8 cellular contexts compared by ENCODE assay signal in genomic region chr10:80536361-80536835, GRCh38. TPM values are rescaled to one million over a fixed set of nuclear protein-coding genes. Genes with fewer than 3 reads are reported as not detected.
A peak's percentile ranks its signal among the peaks of the same experiment; 100 is the strongest.
DNase-seq lines count a peak whose midpoint lies in the region; ATAC-seq and TF ChIP-seq lines count a peak whose summit lies in the region.

No MANE protein-coding gene starts in this region.

- no peak for TF ChIP-seq EP300 in sigmoid colon (IDR thresholded peaks at IDR 0.05)

- no peak for ATAC-seq in foreskin keratinocyte

- intact Hi-C loops in sigmoid colon (cut with DNase I), result no loop called here

- H3K27me3 ChIP-seq in WERI-Rb-1 (ENCODE audit: insufficient read depth, low read depth, severe bottlenecking) (no peaks in the 10 kb centered on the region), foreskin keratinocyte (no peaks in the 10 kb centered on the region), sigmoid colon (no peaks in the 10 kb centered on the region)

- WGBS in sigmoid colon, 2 donors, result 62 to 78% methylated on average over 17 of the region's 17 CpGs

- H3K27ac ChIP-seq in WERI-Rb-1, result no peak overlapping the region
- H3K27ac ChIP-seq in foreskin keratinocyte, result peak overlapping the region; percentile 51
- peak overlapping the region in 3 of 4 donors; percentile 36 to 51 (median 43) for H3K27ac ChIP-seq in sigmoid colon

- H3K36me3 ChIP-seq in WERI-Rb-1 (no peaks in the 10 kb centered on the region), sigmoid colon (no peaks in the 10 kb centered on the region)

- H3K9me3 ChIP-seq in WERI-Rb-1 (ENCODE audit: severe bottlenecking) (no peaks in the 10 kb centered on the region), sigmoid colon (no peaks in the 10 kb centered on the region)

- H3K4me3 ChIP-seq in GM12865 (ENCODE audit: low read depth, low read length) (peak overlapping the region; percentile 78), WERI-Rb-1 (ENCODE audit: low read depth, low read length) (no peak overlapping the region), sigmoid colon (peak overlapping the region; percentile 25 to 50 (median 48))

- TF ChIP-seq CTCF in GM12865 (IDR thresholded peaks at IDR 0.05; ENCODE audit: insufficient read depth, low read depth, low read length, missing control alignments), result no peak
- no peak for TF ChIP-seq CTCF in WERI-Rb-1 (IDR thresholded peaks at IDR 0.05; ENCODE audit: low read depth, low read length)
- TF ChIP-seq CTCF in foreskin keratinocyte (conservative IDR thresholded peaks at IDR 0.05), result no peak
- TF ChIP-seq CTCF in sigmoid colon (IDR thresholded peaks at IDR 0.05), result no peak

- H3K4me1 ChIP-seq in foreskin keratinocyte (peaks cover 18% of the 10 kb centered on the region), sigmoid colon (peaks cover 0 to 7% (median 2%) of the 10 kb centered on the region in 4 donors)

- DNase-seq in GM12865 (ENCODE audit: low read depth), result peak; percentile 36
- DNase-seq in WERI-Rb-1, result peak; percentile 4
- no peak for DNase-seq in foreskin keratinocyte
- no peak for DNase-seq in sigmoid colon
- DNase-seq in NCI-H2227 treated with DMSO at 0.1 percent for 48 hours (lab: John Stamatoyannopoulos, UW), result no peak
- no peak for DNase-seq in NAMALWA (ENCODE audit: low spot score)
- no peak for DNase-seq in kidney tubule cell (ENCODE audit: low spot score)
- no peak for DNase-seq in NCI-H226

- TF ChIP-seq POLR2A in sigmoid colon (IDR thresholded peaks at IDR 0.05), result no peak

RNA-seq across cellular contexts. Expression of gene SH2D4B, which starts 1.3 kb away (rescaled TPM):
- total RNA-seq in foreskin keratinocyte, result not detected in 2 replicates
- polyA plus RNA-seq in foreskin keratinocyte, result 0.02 TPM in 1 of 2 replicates, not detected in the other
- total RNA-seq in sigmoid colon, result under 1 TPM in 1 of 4 donors, not detected in 3; 0.33 TPM
- under 1 TPM in 1 of 3 donors, not detected in 2; 0.06 TPM for polyA plus RNA-seq in sigmoid colon

Comparison
In these comparisons a context has a peak if more than half of its experiments do, and no peak if none do; other contexts are left out.
1. DNase-seq: peak in GM12865 (single experiment) and WERI-Rb-1 (single experiment); none in foreskin keratinocyte (0 of 2), sigmoid colon (single experiment), NCI-H2227 treated with DMSO at 0.1 percent for 48 hours (single experiment), NAMALWA (single experiment), kidney tubule cell (single experiment) and NCI-H226 (single experiment).